19 cellular contexts compared by ENCODE assay signal in the genomic region with DNA sequence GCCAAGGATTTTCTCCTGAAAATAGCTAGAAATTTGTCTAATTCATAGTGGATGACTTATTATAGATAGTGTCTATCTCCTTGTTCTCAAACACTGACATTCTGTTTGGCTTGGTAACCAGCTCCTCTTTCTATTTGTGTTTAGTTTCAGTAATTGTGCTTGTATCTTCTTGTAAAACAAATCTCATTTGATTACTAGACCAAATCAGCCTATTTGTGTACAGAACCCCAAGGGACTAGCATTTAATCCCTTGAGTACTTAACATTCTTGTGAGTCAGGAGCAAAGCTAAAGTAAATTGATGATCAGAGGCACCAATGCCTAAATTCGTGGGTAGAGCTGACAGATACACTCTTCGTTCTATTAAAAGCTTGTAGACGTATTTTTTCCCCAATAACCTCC.
"Had no signal": no experiment of that assay in that cellular context is flagged by ENCODE, and none has a peak within 500 bp of the region (broad histone marks: within the 10 kb centered on the region; RNA-seq: fewer than 3 reads in every experiment).

No MANE protein-coding gene starts in this region.

- H3K27ac ChIP-seq: coronary artery, hepatocyte, left lung, skin epidermis, thyroid gland had no signal

- H3K9me3 ChIP-seq: thyroid gland had no signal

- H3K4me1 ChIP-seq: left lung, thyroid gland had no signal

- H3K4me2 ChIP-seq: hepatocyte had no signal

- DNase-seq: activated CD4-positive, alpha-beta T cell treated with anti-CD3 and anti-CD28 coated beads, Interleukin-2, amount 10 ng/mL, durations not matched to agents 24 days and 14 days; activated CD4-positive, CD25-positive, alpha-beta regulatory T cell; activated CD8-positive, alpha-beta memory T cell treated with anti-CD3 and anti-CD28 coated beads, Interleukin-2, amount 50 U/mL, for 48 hours; activated gamma-delta T cell treated with Interleukin-2 at 50 U/mL for 16 hours; activated T-cell treated with anti-CD3 and anti-CD28 coated beads, Interleukin-2, amount 50 U/mL, for 72 hours; amygdala; central memory CD4-positive, alpha-beta T cell; islet precursor cell; left lung; mammary epithelial cell; natural killer cell; right cardiac atrium; stimulated activated CD4-positive, alpha-beta T cell treated with anti-CD3 and anti-CD28 coated beads, Interleukin-15, amount 100 ng/mL, for 24 hours; stimulated activated CD4-positive, alpha-beta T cell treated with anti-CD3 and anti-CD28 coated beads, Interleukin-4, amount 100 ng/mL, for 1 hour; stimulated activated naive B cell treated with anti-CD40 and anti-IgM and Interleukin-4, amounts not matched to agents 10 μg/mL and 1 μg/mL and 100 μg/mL, for 72 hours; thyroid gland had no signal

- H3K36me3 ChIP-seq: left lung, thyroid gland had no signal

- H2AFZ ChIP-seq: hepatocyte had no signal

- H3K27me3 ChIP-seq: hepatocyte, left lung, thyroid gland had no signal

- H3K4me3 ChIP-seq: coronary artery, hepatocyte, left lung, skin epidermis, thyroid gland had no signal
